Comparison of ENCODE assay signal across 1 cellular context in genomic region chr1:27333717-27334279, GRCh38.
TF ChIP-seq lines count a peak whose summit lies in the region.

No MANE protein-coding gene starts in this region.

TF ChIP-seq in GM12878, 131 proteins besides CTCF, POLR2A, EP300 and RAD21:
- TF ChIP-seq BHLHE40 (IDR thresholded peaks at IDR 0.05; ENCODE audit: borderline replicate concordance in 1 of 2, low read depth in 2 of 2, low read length in 1 of 2) (no peak), KAT2A (conservative IDR thresholded peaks at IDR 0.05; ENCODE audit: control insufficient read depth, low read depth, low read length) (no peak), SMC3 (IDR thresholded peaks at IDR 0.05; ENCODE audit: borderline replicate concordance, low read length) (no peak), RELA (IDR thresholded peaks at IDR 0.05; ENCODE audit: borderline replicate concordance, partially characterized antibody) (no peak)
